Comparison of ENCODE assay signal across 1 cellular context in genomic region chr6:48110436-48111142, GRCh38.
TF ChIP-seq lines count a peak whose summit lies in the region.

No MANE protein-coding gene starts in this region.

TF ChIP-seq in HEK293, 187 proteins besides CTCF, POLR2A, EP300 and RAD21 (continued from another document):
- no peak for TF ChIP-seq ZNF692 (tag by site-specific recombination; IDR thresholded peaks at IDR 0.05)
- TF ChIP-seq ZNF398 (tag by site-specific recombination; IDR thresholded peaks at IDR 0.05): no peak
- TF ChIP-seq ZNF404 (tag by site-specific recombination; IDR thresholded peaks at IDR 0.05): no peak
